ENCODE assay signal across 24 cellular contexts in the genomic region with DNA sequence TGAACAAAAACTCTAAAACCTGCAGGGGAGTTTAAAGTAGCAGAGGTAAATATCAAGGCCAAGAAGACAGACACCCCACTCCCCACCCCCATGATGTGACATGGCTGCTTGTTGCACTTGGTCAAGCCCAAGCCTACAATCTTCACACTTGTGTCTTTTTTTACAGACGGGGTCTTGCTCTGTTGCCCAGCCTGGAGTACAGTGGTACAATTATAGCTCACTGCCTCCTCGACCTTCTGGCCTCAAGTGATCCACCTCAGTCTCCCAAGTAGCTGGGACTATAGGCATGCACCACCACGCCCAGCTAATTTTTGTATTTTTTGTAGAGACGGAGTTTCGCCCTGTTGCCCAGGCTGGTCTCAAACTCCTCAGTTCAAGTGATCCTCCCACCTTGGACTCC.
"Had no signal": no experiment of that assay in that cellular context is flagged by ENCODE, and none has a peak within 500 bp of the region (broad histone marks: within the 10 kb centered on the region; RNA-seq: fewer than 3 reads in every experiment).

No MANE protein-coding gene starts in this region.

- H3K4me3 Mint-ChIP-seq: natural killer cell treated with Interleukin-12 subunit alpha and Interleukin-12 subunit beta and Interleukin-15 and Interleukin-18, amount 100 ng/mL, for 72 hours; stimulated activated naive CD8-positive, alpha-beta T cell treated with anti-CD3 and anti-CD28 coated beads, Interleukin-15, amount 100 ng/mL, for 72 hours had no signal

- H3K4me3 ChIP-seq: coronary artery, esophagus muscularis mucosa, lower lobe of right lung, pancreas, smooth muscle cell, suprapubic skin, transverse colon, upper lobe of right lung, uterus had no signal

- H3K27ac ChIP-seq: coronary artery, esophagus muscularis mucosa, foreskin keratinocyte, lower lobe of right lung, neutrophil, pancreas, suprapubic skin, transverse colon, upper lobe of right lung, uterus had no signal

- H3K9me3 Mint-ChIP-seq: natural killer cell treated with Interleukin-12 subunit alpha and Interleukin-12 subunit beta and Interleukin-15 and Interleukin-18, amount 100 ng/mL, for 72 hours; neural crest cell; stimulated activated naive CD8-positive, alpha-beta T cell treated with anti-CD3 and anti-CD28 coated beads, Interleukin-15, amount 100 ng/mL, for 72 hours had no signal

- H3K9me3 ChIP-seq: lower lobe of right lung, neutrophil, pancreas, suprapubic skin, transverse colon, upper lobe of right lung, uterus had no signal

- H3K27me3 Mint-ChIP-seq: natural killer cell treated with Interleukin-12 subunit alpha and Interleukin-12 subunit beta and Interleukin-15 and Interleukin-18, amount 100 ng/mL, for 72 hours; stimulated activated naive CD8-positive, alpha-beta T cell treated with anti-CD3 and anti-CD28 coated beads, Interleukin-15, amount 100 ng/mL, for 72 hours had no signal

- H3K36me3 Mint-ChIP-seq: natural killer cell treated with Interleukin-12 subunit alpha and Interleukin-12 subunit beta and Interleukin-15 and Interleukin-18, amount 100 ng/mL, for 72 hours had no signal

- H3K27me3 ChIP-seq: esophagus muscularis mucosa, foreskin keratinocyte, neutrophil, pancreas, suprapubic skin, transverse colon, upper lobe of right lung, uterus had no signal

- H3K27ac Mint-ChIP-seq: stimulated activated naive CD8-positive, alpha-beta T cell treated with anti-CD3 and anti-CD28 coated beads, Interleukin-15, amount 100 ng/mL, for 72 hours had no signal

- H3K36me3 ChIP-seq: lower lobe of right lung, pancreas, suprapubic skin, transverse colon, upper lobe of right lung, uterus had no signal

- H3K4me1 ChIP-seq: foreskin keratinocyte, uterus had no signal

- FAIRE-seq: keratinocyte, pancreas had no signal

- H3K4me2 ChIP-seq: smooth muscle cell had no signal

- ATAC-seq: foreskin keratinocyte; left ventricle myocardium superior; lower lobe of right lung; natural killer cell treated with Interleukin-12 subunit alpha and Interleukin-12 subunit beta and Interleukin-15 and Interleukin-18, amount 100 ng/mL, for 72 hours; pancreas; sciatic nerve; stimulated activated naive CD8-positive, alpha-beta T cell treated with anti-CD3 and anti-CD28 coated beads, Interleukin-15, amount 100 ng/mL, for 72 hours; upper lobe of right lung had no signal

- DNase-seq: dermis blood vessel endothelial cell; effector memory CD4-positive, alpha-beta T cell; foreskin keratinocyte; left ventricle myocardium superior; lower lobe of right lung; pancreas; stimulated activated CD4-positive, alpha-beta T cell treated with anti-CD3 and anti-CD28 coated beads, Interleukin-12 subunit alpha, Interleukin-12 subunit beta, amount 100 ng/mL, for 4 hours; stimulated activated CD4-positive, alpha-beta T cell treated with anti-CD3 and anti-CD28 coated beads, Interleukin-1b, Interleukin-23, amount 100 ng/mL, for 48 hours; stimulated activated CD4-positive, alpha-beta T cell treated with anti-CD3 and anti-CD28 coated beads, Interleukin-4, amount 100 ng/mL, for 1 hour; stimulated activated CD8-positive, alpha-beta memory T cell treated with anti-CD3 and anti-CD28 coated beads, Interleukin-4, amount 100 ng/mL, for 48 hours; stimulated activated naive CD4-positive, alpha-beta T cell; stimulated activated naive CD8-positive, alpha-beta T cell treated with anti-CD3 and anti-CD28 coated beads, Interleukin-15, amount 100 ng/mL, for 72 hours; transverse colon; upper lobe of right lung; uterus had no signal
